Comparison of ENCODE assay signal across 12 cellular contexts in the genomic region with DNA sequence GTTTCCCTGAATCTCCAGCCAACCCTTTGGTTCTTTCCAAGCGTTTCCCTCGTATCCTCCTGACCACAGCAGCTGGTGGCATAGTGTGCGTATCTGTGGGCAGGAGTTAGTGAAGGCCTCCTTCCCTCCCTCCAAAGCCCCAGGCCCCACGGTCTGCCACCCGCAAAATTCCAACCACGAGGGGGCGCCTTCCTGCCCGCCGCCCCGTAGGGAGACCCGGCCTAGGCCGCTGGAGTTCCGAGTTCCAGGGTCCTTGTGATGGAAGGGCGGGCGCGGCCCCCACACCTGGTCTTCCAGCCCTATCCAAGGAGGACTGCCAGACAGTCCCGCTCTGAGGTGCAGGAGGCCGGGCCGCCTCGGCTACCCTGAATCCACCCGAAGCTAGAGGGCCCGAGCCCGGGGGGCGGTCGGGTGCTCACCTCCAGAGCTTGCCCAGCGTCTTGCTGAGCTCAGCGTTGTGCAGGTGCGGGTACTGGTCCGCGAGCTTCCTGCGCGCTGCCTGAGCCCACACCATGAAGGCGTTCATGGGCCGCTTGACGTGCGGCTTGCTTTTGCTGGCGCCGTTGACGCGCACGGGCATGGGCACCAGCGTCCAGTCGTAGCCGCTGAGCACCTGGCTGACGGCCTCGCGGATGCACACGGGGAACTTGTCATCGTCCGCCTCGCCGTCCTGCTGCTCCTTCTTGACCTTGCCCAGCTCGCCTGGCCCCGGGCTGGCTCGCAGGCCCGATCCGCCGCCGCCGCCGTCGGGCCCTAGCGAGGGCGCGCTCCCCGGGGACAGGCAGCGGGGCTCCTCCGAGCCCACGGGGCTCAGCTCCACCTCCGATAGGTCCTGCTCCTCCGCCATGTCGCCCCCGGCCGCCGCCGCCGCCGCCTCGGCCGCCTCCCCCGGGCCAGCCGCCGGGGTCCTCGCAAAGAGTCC. TPM values are rescaled to one million over a fixed set of nuclear protein-coding genes. Genes with fewer than 3 reads are reported as not detected.
A peak's percentile ranks its signal among the peaks of the same experiment; 100 is the strongest.
DNase-seq lines count a peak whose midpoint lies in the region; ATAC-seq and TF ChIP-seq lines count a peak whose summit lies in the region.
"Had no signal": no experiment of that assay in that cellular context is flagged by ENCODE, and none has a peak within 500 bp of the region (broad histone marks: within the 10 kb centered on the region; RNA-seq: fewer than 3 reads in every experiment).

No MANE protein-coding gene starts in this region.

- no peak for TF ChIP-seq POLR2A in uterus (IDR thresholded peaks at IDR 0.05)

- H3K9ac ChIP-seq in ES-I3 (ENCODE audit: low read depth, low read length) (peak overlapping the region; percentile 54; the same call in 1 of the 2 replicates), SU-DHL-6 (ENCODE audit: low read length) (no peak overlapping the region), trophoblast cell (ENCODE audit: low read length) (no peak overlapping the region)
- H3K9ac ChIP-seq: parathyroid adenoma had no signal

- WGBS in trophoblast cell (ENCODE audit: extremely low coverage, insufficient coverage, insufficient read length): no CpG with 5 or more reads among the region's 84 CpGs

- no peak overlapping the region for H3K4me2 ChIP-seq in SU-DHL-6 (ENCODE audit: low read depth, low read length, poor library complexity, severe bottlenecking)
- peak overlapping the region; percentile 42 for H3K4me2 ChIP-seq in trophoblast cell (ENCODE audit: low read length)

- H3K79me2 ChIP-seq in SU-DHL-6 (ENCODE audit: insufficient read depth, low read length): no peaks in the 10 kb centered on the region
- H3K79me2 ChIP-seq in trophoblast cell (ENCODE audit: control insufficient read depth, insufficient read depth, low read length, poor library complexity): no peaks in the 10 kb centered on the region
- H3K79me2 ChIP-seq: parathyroid adenoma had no signal

- no peak overlapping the region for H3K23ac ChIP-seq in trophoblast cell (ENCODE audit: low read length)

- H3K18ac ChIP-seq in trophoblast cell (ENCODE audit: low read length): no peak overlapping the region

- H2AFZ ChIP-seq in SU-DHL-6 (ENCODE audit: low read depth, low read length, severe bottlenecking): no peak overlapping the region
- H2AFZ ChIP-seq in trophoblast cell (ENCODE audit: insufficient read depth, low read length, poor library complexity): no peak overlapping the region
- H2AFZ ChIP-seq: parathyroid adenoma had no signal

- no peak overlapping the region for H2AK5ac ChIP-seq in trophoblast cell (ENCODE audit: low read length)

- no peak overlapping the region for H3K14ac ChIP-seq in trophoblast cell (ENCODE audit: low read length)

- no peak for ATAC-seq in foreskin keratinocyte
- no peak for ATAC-seq in GM18520 (IDR thresholded peaks at IDR 0.05; ENCODE audit: unreplicated experiment)

- H2BK120ac ChIP-seq in trophoblast cell (ENCODE audit: insufficient read depth, low read length, poor library complexity): no peak overlapping the region

- H2BK5ac ChIP-seq in trophoblast cell (ENCODE audit: low read depth, low read length, poor library complexity): no peak overlapping the region

- H3K79me1 ChIP-seq in trophoblast cell (ENCODE audit: low read length): no peaks in the 10 kb centered on the region

- DNase-seq in foreskin keratinocyte (no peak), trophoblast cell (no peak), uterus (no peak), HT-29 (ENCODE audit: low spot score) (no peak), SW 1271 (lab: John Stamatoyannopoulos, UW) (no peak)
- DNase-seq: activated naive CD8-positive, alpha-beta T cell treated with anti-CD3 and anti-CD28 coated beads for 36 hours; COR-L47; NCI-H187 had no signal

- H4K8ac ChIP-seq in trophoblast cell (ENCODE audit: low read depth, low read length): no peak overlapping the region

- no peak overlapping the region for H3K4ac ChIP-seq in trophoblast cell (ENCODE audit: low read depth, low read length)

- no peak overlapping the region for H4K91ac ChIP-seq in trophoblast cell (ENCODE audit: low read depth, low read length)

- no peaks in the 10 kb centered on the region for H3K27me3 ChIP-seq in SU-DHL-6 (ENCODE audit: low read length)
- H3K27me3 ChIP-seq in foreskin keratinocyte: no peaks in the 10 kb centered on the region
- H3K27me3 ChIP-seq in trophoblast cell (ENCODE audit: insufficient read depth, low read length): peaks cover 23% of the 10 kb centered on the region
- H3K27me3 ChIP-seq in uterus: no peaks in the 10 kb centered on the region

- intact Hi-C loops in uterus (cut with DNase I; ENCODE audit: low total_unique reads): no loop called here

- no peaks in the 10 kb centered on the region for H3F3A ChIP-seq in SU-DHL-6 (ENCODE audit: insufficient read depth)

- TF ChIP-seq CTCF in SU-DHL-6 (IDR thresholded peaks at IDR 0.05; ENCODE audit: insufficient read depth, low read length, poor library complexity, severe bottlenecking): peak; percentile 15
- peak; percentile 36 for TF ChIP-seq CTCF in foreskin keratinocyte (conservative IDR thresholded peaks at IDR 0.05)
- TF ChIP-seq CTCF in uterus (IDR thresholded peaks at IDR 0.05): no peak

- H4K12ac ChIP-seq in trophoblast cell (ENCODE audit: low read depth, low read length): no peak overlapping the region

- H3K36me3 ChIP-seq in ES-I3 (ENCODE audit: insufficient read depth, low read length) (no peaks in the 10 kb centered on the region), SU-DHL-6 (ENCODE audit: low read length) (no peaks in the 10 kb centered on the region), trophoblast cell (ENCODE audit: control insufficient read depth in 1 of 2, insufficient read depth in 2 of 2, low read length in 2 of 2) (no peaks in the 10 kb centered on the region), uterus (no peaks in the 10 kb centered on the region)

- H3K4me1 ChIP-seq in ES-I3 (ENCODE audit: insufficient read depth, low read length) (peaks cover 20% of the 10 kb centered on the region; the same call in 1 of the 2 replicates), foreskin keratinocyte (no peaks in the 10 kb centered on the region), trophoblast cell (ENCODE audit: control insufficient read depth in 1 of 2, insufficient read depth in 2 of 2, low read length in 2 of 2) (peaks cover 7 to 10% of the 10 kb centered on the region in 2 experiments), uterus (no peaks in the 10 kb centered on the region)
- H3K4me1 ChIP-seq: parathyroid adenoma had no signal

- no peak overlapping the region for H3K27ac ChIP-seq in SU-DHL-6 (ENCODE audit: low read depth, low read length)
- H3K27ac ChIP-seq in foreskin keratinocyte: no peak overlapping the region
- no peak overlapping the region for H3K27ac ChIP-seq in trophoblast cell (ENCODE audit: low read depth, low read length)
- no peak overlapping the region for H3K27ac ChIP-seq in uterus
- H3K27ac ChIP-seq: parathyroid adenoma had no signal

- H3K4me3 ChIP-seq in SU-DHL-6 (ENCODE audit: insufficient read depth, low read length, poor library complexity, severe bottlenecking) (no peak overlapping the region), trophoblast cell (ENCODE audit: low read depth, low read length) (peak overlapping the region; percentile 32), uterus (no peak overlapping the region)

- no peaks in the 10 kb centered on the region for H4K20me1 ChIP-seq in SU-DHL-6 (ENCODE audit: low read depth, low read length)

- H2BK12ac ChIP-seq in trophoblast cell (ENCODE audit: low read length): no peak overlapping the region

- H3K9me3 ChIP-seq in ES-I3 (ENCODE audit: control insufficient read depth, insufficient read depth, low read length) (no peaks in the 10 kb centered on the region), SU-DHL-6 (ENCODE audit: insufficient read depth, low read length) (no peaks in the 10 kb centered on the region), trophoblast cell (ENCODE audit: insufficient read depth, low read depth, low read length) (peaks cover 4% of the 10 kb centered on the region), uterus (no peaks in the 10 kb centered on the region)

- no peaks in the 10 kb centered on the region for H3K9me2 ChIP-seq in SU-DHL-6 (replicated peaks; ENCODE audit: insufficient read depth, low read length)

RNA-seq across cellular contexts. Expression of gene SOX10, which starts 1.2 kb away (rescaled TPM):
- total RNA-seq in foreskin keratinocyte: 0.14 TPM in 1 of 2 replicates, not detected in the other
- 0.03 TPM in 1 of 2 replicates, not detected in the other for polyA plus RNA-seq in foreskin keratinocyte
- polyA plus RNA-seq in trophoblast cell (2013): 0.10 and 0.15 TPM in 2 replicates
- 1 to 10 TPM in 2 of 4 donors, not detected in 2; 2.3 to 3.8 TPM for total RNA-seq in uterus
- total RNA-seq in HT-29 (2014; rRNA removed; shearing (Covaris generic)): not detected in 2 replicates
- total RNA-seq: activated naive CD8-positive, alpha-beta T cell treated with anti-CD3 and anti-CD28 coated beads for 36 hours had no signal

RNA-seq across cellular contexts. Expression of gene POLR2F, which starts 29.7 kb away (rescaled TPM):
- total RNA-seq in foreskin keratinocyte: 80.0 and 101 TPM in 2 replicates
- polyA plus RNA-seq in foreskin keratinocyte: 191 and 200 TPM in 2 replicates
- polyA plus RNA-seq in trophoblast cell (2013): 140 and 147 TPM in 2 replicates
- 10 to 100 TPM; 31.5 to 63.8 (median 43.3) TPM for total RNA-seq in uterus
- 122 and 144 TPM in 2 replicates for total RNA-seq in HT-29 (2014; rRNA removed; shearing (Covaris generic))

RNA-seq across cellular contexts. Expression of gene C22orf23, which starts 29.8 kb away (rescaled TPM):
- total RNA-seq in foreskin keratinocyte: 0.10 and 0.21 TPM in 2 replicates
- 0.10 and 0.13 TPM in 2 replicates for polyA plus RNA-seq in foreskin keratinocyte
- 0.12 and 0.18 TPM in 2 replicates for polyA plus RNA-seq in trophoblast cell (2013)
- under 1 TPM in 2 of 4 donors, not detected in 2; 0.40 to 0.76 TPM for total RNA-seq in uterus
- not detected in 2 replicates for total RNA-seq in HT-29 (2014; rRNA removed; shearing (Covaris generic))

Comparison
In these comparisons a context has a peak if more than half of its experiments do, and no peak if none do; other contexts are left out.
1. CTCF ChIP-seq: peak in SU-DHL-6 (single experiment) and foreskin keratinocyte (single experiment); none in uterus (0 of 4).